In genomic region chr20:32649697-32650471, GRCh38 we compare ENCODE assay signal across 13 cellular contexts.
"Had no signal": no experiment of that assay in that cellular context is flagged by ENCODE, and none has a peak within 500 bp of the region (broad histone marks: within the 10 kb centered on the region; RNA-seq: fewer than 3 reads in every experiment).

No MANE protein-coding gene starts in this region.

- H3K27ac ChIP-seq: adrenal gland, neural progenitor cell, parathyroid adenoma, skin epidermis, tibial artery had no signal

- DNase-seq: activated CD4-positive, alpha-beta T cell treated with anti-CD3 and anti-CD28 coated beads, Interleukin-2, amount 10 ng/mL, durations not matched to agents 24 days and 14 days; activated naive CD4-positive, alpha-beta T cell treated with anti-CD3 and anti-CD28 coated beads, Interleukin-2, amount 10 ng/mL, durations not matched to agents 7 days and 5 days; activated T-cell treated with anti-CD3 and anti-CD28 coated beads for 4 hours; adrenal gland; cortex of kidney; effector memory CD4-positive, alpha-beta T cell; hippocampal formation; kidney glomerular epithelial cell; T-helper 2 cell; tibial artery had no signal
